Comparison of ENCODE assay signal across 15 cellular contexts in genomic region chr19:41304706-41305483, GRCh38. TPM values are rescaled to one million over a fixed set of nuclear protein-coding genes. Genes with fewer than 3 reads are reported as not detected.
DNase-seq lines count a peak whose midpoint lies in the region; ATAC-seq, FAIRE-seq and TF ChIP-seq lines count a peak whose summit lies in the region.
"Had no signal": no experiment of that assay in that cellular context is flagged by ENCODE, and none has a peak within 500 bp of the region (broad histone marks: within the 10 kb centered on the region; RNA-seq: fewer than 3 reads in every experiment).

No MANE protein-coding gene starts in this region.

- peaks cover 58% of the 10 kb centered on the region for H3K4me1 Mint-ChIP-seq in CD14-positive monocyte
- peaks cover 85% of the 10 kb centered on the region for H3K4me1 Mint-ChIP-seq in activated T-helper 1 cell treated with anti-CD3 and anti-CD28 coated beads, Interleukin-12 subunit alpha, Interleukin-12 subunit beta, Interleukin-2, Interleukin-4 antibody, amounts not matched to agents 30 ng/mL and 10 ng/mL and 1 ng/mL, durations not matched to agents 14 hours and 24 hours and 36 hours (ENCODE audit: low read depth)
- H3K4me1 Mint-ChIP-seq in naive B cell, result peaks cover 54 to 84% (median 69%) of the 10 kb centered on the region in 3 donors

- TF ChIP-seq POLR2A in A549 (IDR thresholded peaks at IDR 0.05; ENCODE audit: low read length), result no peak

- 95% methylated on average over 4 of the region's 4 CpGs for WGBS in A549 (ENCODE audit: missing lambda C conversion rate)

- no peak for TF ChIP-seq RAD21 in A549 (conservative IDR thresholded peaks at IDR 0.05 in 1 of 2, IDR thresholded peaks at IDR 0.05 in 1 of 2)

- H3K4me2 ChIP-seq in A549, result no peak overlapping the region
- H3K4me2 ChIP-seq: PC-9 had no signal

- H3K4me3 Mint-ChIP-seq in CD14-positive monocyte (no peak overlapping the region), naive B cell (peak overlapping the region in 3 of 8 donors; percentile 9 to 54 (median 50))
- H3K4me3 Mint-ChIP-seq in activated T-helper 1 cell treated with anti-CD3 and anti-CD28 coated beads, Interleukin-12 subunit alpha, Interleukin-12 subunit beta, Interleukin-2, Interleukin-4 antibody, amounts not matched to agents 30 ng/mL and 10 ng/mL and 1 ng/mL, durations not matched to agents 14 hours and 24 hours and 36 hours, result peak overlapping the region; percentile 80

- H3K9me3 Mint-ChIP-seq in CD14-positive monocyte (no peaks in the 10 kb centered on the region), naive B cell (no peaks in the 10 kb centered on the region)
- no peaks in the 10 kb centered on the region for H3K9me3 Mint-ChIP-seq in activated T-helper 1 cell treated with anti-CD3 and anti-CD28 coated beads, Interleukin-12 subunit alpha, Interleukin-12 subunit beta, Interleukin-2, Interleukin-4 antibody, amounts not matched to agents 30 ng/mL and 10 ng/mL and 1 ng/mL, durations not matched to agents 14 hours and 24 hours and 36 hours

- H3K9me3 ChIP-seq in A549, result no peaks in the 10 kb centered on the region
- H3K9me3 ChIP-seq: ovary had no signal

- H3K4me3 ChIP-seq in A549, result no peak overlapping the region
- H3K4me3 ChIP-seq: ovary, PC-9 had no signal

- intact Hi-C loops in CD14-positive monocyte (cut with micrococcal nuclease), result loop anchor here (5.0 to 10.0 kb wide), 5 partner anchors 38 to 333 kb away; partner anchors contain the start of gene TGFB1 (in 1 of the 2)
- intact Hi-C loops in activated T-helper 1 cell treated with anti-CD3 and anti-CD28 coated beads, Interleukin-12 subunit alpha, Interleukin-12 subunit beta, Interleukin-2, Interleukin-4 antibody, amounts not matched to agents 30 ng/mL and 10 ng/mL and 1 ng/mL, durations not matched to agents 14 hours and 24 hours and 36 hours (cut with micrococcal nuclease), result loop anchor here (5.0 kb wide), 5 partner anchors 92 to 333 kb away; partner anchors contain the start of genes BCKDHA, DMAC2 and EXOSC5

- TF ChIP-seq CTCF in A549 (IDR thresholded peaks at IDR 0.05) (no peak), CD14-positive monocyte (IDR thresholded peaks at IDR 0.05) (no peak)

- DNase-seq in A549 (ENCODE audit: low read depth in 1 of 2, low spot score in 1 of 2), result no peak
- DNase-seq in CD14-positive monocyte (ENCODE audit: low spot score), result no peak
- DNase-seq in activated T-helper 1 cell treated with anti-CD3 and anti-CD28 coated beads, Interleukin-12 subunit alpha, Interleukin-12 subunit beta, Interleukin-2, Interleukin-4 antibody, amounts not matched to agents 30 ng/mL and 10 ng/mL and 1 ng/mL, durations not matched to agents 14 hours and 24 hours and 36 hours (ENCODE audit: low spot score), result no peak
- DNase-seq in naive B cell, result no peak
- DNase-seq in NOMO-1 treated with DMSO at 0.1 percent for 48 hours (lab: John Stamatoyannopoulos, UW; ENCODE audit: unreplicated experiment), result no peak
- no peak for DNase-seq in NCI-H345 (lab: John Stamatoyannopoulos, UW)
- DNase-seq: activated CD4-positive, alpha-beta T cell treated with anti-CD3 and anti-CD28 coated beads for 1 hour; activated effector memory CD4-positive, alpha-beta T cell treated with anti-CD3 and anti-CD28 coated beads, Interleukin-2, amount 50 U/mL, for 16 hours; NCI-H1694 treated with DMSO at 0.1 percent for 48 hours; NCI-H524; PC-9; substantia nigra; SW 1271 had no signal

- ATAC-seq in A549 (no peak), naive B cell (ENCODE audit: low read depth in 2 of 2) (no peak), HG02840 (IDR thresholded peaks at IDR 0.05; ENCODE audit: low FRiP score, unreplicated experiment) (no peak)

- H3K36me3 Mint-ChIP-seq in CD14-positive monocyte, result peaks cover 62 to 76% of the 10 kb centered on the region in 2 donors
- H3K36me3 Mint-ChIP-seq in activated T-helper 1 cell treated with anti-CD3 and anti-CD28 coated beads, Interleukin-12 subunit alpha, Interleukin-12 subunit beta, Interleukin-2, Interleukin-4 antibody, amounts not matched to agents 30 ng/mL and 10 ng/mL and 1 ng/mL, durations not matched to agents 14 hours and 24 hours and 36 hours (ENCODE audit: low read depth), result peaks cover 54% of the 10 kb centered on the region
- peaks cover 9 to 21% of the 10 kb centered on the region in 2 donors for H3K36me3 Mint-ChIP-seq in naive B cell

- CTCF ChIA-PET in A549 (lab: Yijun Ruan, JAX), result interaction anchor here (0.5 to 19.5 kb wide), 12 partner anchors 15 to 641 kb away, joined by 3 to 598 read pairs (median 8); partner anchors contain the start of genes HNRNPUL1 and TGFB1

- peaks cover 14% of the 10 kb centered on the region for H3K4me1 ChIP-seq in A549

- H3K27me3 Mint-ChIP-seq in CD14-positive monocyte (ENCODE audit: low read depth in 3 of 3) (no peaks in the 10 kb centered on the region), naive B cell (no peaks in the 10 kb centered on the region)
- H3K27me3 Mint-ChIP-seq in activated T-helper 1 cell treated with anti-CD3 and anti-CD28 coated beads, Interleukin-12 subunit alpha, Interleukin-12 subunit beta, Interleukin-2, Interleukin-4 antibody, amounts not matched to agents 30 ng/mL and 10 ng/mL and 1 ng/mL, durations not matched to agents 14 hours and 24 hours and 36 hours (ENCODE audit: insufficient read depth), result no peaks in the 10 kb centered on the region

- POLR2A ChIA-PET in A549 (lab: Yijun Ruan, JAX), result interaction anchor here (4.4 kb wide), 1 partner anchor 41 kb away, joined by 28 read pairs; the partner anchor contains the start of gene HNRNPUL1

- H3K27ac ChIP-seq in A549, result no peak overlapping the region
- H3K27ac ChIP-seq: ovary, PC-9 had no signal

- H3K27ac Mint-ChIP-seq in CD14-positive monocyte, result peak overlapping the region in 4 of 7 donors; percentile 19 to 82 (median 78)
- H3K27ac Mint-ChIP-seq in activated T-helper 1 cell treated with anti-CD3 and anti-CD28 coated beads, Interleukin-12 subunit alpha, Interleukin-12 subunit beta, Interleukin-2, Interleukin-4 antibody, amounts not matched to agents 30 ng/mL and 10 ng/mL and 1 ng/mL, durations not matched to agents 14 hours and 24 hours and 36 hours, result peak overlapping the region; percentile 68
- peak overlapping the region; percentile 11 to 97 (median 79) for H3K27ac Mint-ChIP-seq in naive B cell

- TF ChIP-seq EP300 in A549 (IDR thresholded peaks at IDR 0.05), result no peak

- no peak for FAIRE-seq in A549 (lab: Jason Lieb, UNC)

TF ChIP-seq in A549, 52 proteins besides CTCF, POLR2A, EP300 and RAD21 (continues in another document):
- TF ChIP-seq HDAC2 (IDR thresholded peaks at IDR 0.05) (no peak), ZC3H11A (IDR thresholded peaks at IDR 0.05) (no peak), ESRRA (IDR thresholded peaks at IDR 0.05; ENCODE audit: borderline replicate concordance, low read length) (no peak)

RNA-seq across cellular contexts. Expression of gene CCDC97, which starts 5.1 kb away (rescaled TPM):
- polyA plus RNA-seq in A549 (2011; rRNA removed) (18.7 and 21.4 TPM in 2 replicates), A549 (2017; fragmentation: RNase III; extraction: RNeasy Plus Mini Kit Qiagen cat#74134 plus additional on column Dnase treatment) (26.8 to 29.2 TPM (median 27.6 TPM) in 3 replicates), CD14-positive monocyte (10 to 100 TPM in 1 of 2 donors, 1 to 10 TPM in 1; 8.8 to 13.0 TPM), naive B cell (ENCODE audit: low read depth in 6 of 6) (10 to 100 TPM; 19.8 to 37.2 (median 31.7) TPM)
- polyA plus RNA-seq in A549 (2012; cell fraction: cytosol; rRNA removed), result 18.9 and 24.5 TPM in 2 replicates
- polyA plus RNA-seq in A549 (2012; cell fraction: nucleus; rRNA removed), result 27.6 and 37.7 TPM in 2 replicates
- 26.4 and 31.9 TPM in 2 replicates for polyA minus RNA-seq in A549 (2011; rRNA and poly(A)+ RNA removed)
- total RNA-seq in activated T-helper 1 cell treated with anti-CD3 and anti-CD28 coated beads, Interleukin-12 subunit alpha, Interleukin-12 subunit beta, Interleukin-2, Interleukin-4 antibody, amounts not matched to agents 30 ng/mL and 10 ng/mL and 1 ng/mL, durations not matched to agents 14 hours and 24 hours and 36 hours, result 35.3 and 36.1 TPM in 2 replicates

RNA-seq across cellular contexts. Expression of gene HNRNPUL1, which starts 40.7 kb away (rescaled TPM):
- polyA plus RNA-seq in A549 (2011; rRNA removed), result 89.5 and 117 TPM in 2 replicates
- polyA plus RNA-seq in A549 (2012; cell fraction: cytosol; rRNA removed), result 77.4 and 104 TPM in 2 replicates
- polyA plus RNA-seq in A549 (2012; cell fraction: nucleus; rRNA removed), result 94.8 and 133 TPM in 2 replicates
- 272 to 278 TPM (median 273 TPM) in 3 replicates for polyA plus RNA-seq in A549 (2017; fragmentation: RNase III; extraction: RNeasy Plus Mini Kit Qiagen cat#74134 plus additional on column Dnase treatment)
- 118 and 124 TPM in 2 replicates for polyA minus RNA-seq in A549 (2011; rRNA and poly(A)+ RNA removed)
- 10 to 100 TPM; 22.6 to 30.3 TPM for polyA plus RNA-seq in CD14-positive monocyte
- 254 and 264 TPM in 2 replicates for total RNA-seq in activated T-helper 1 cell treated with anti-CD3 and anti-CD28 coated beads, Interleukin-12 subunit alpha, Interleukin-12 subunit beta, Interleukin-2, Interleukin-4 antibody, amounts not matched to agents 30 ng/mL and 10 ng/mL and 1 ng/mL, durations not matched to agents 14 hours and 24 hours and 36 hours
- 10 to 100 TPM; 26.2 to 85.3 (median 54.4) TPM for polyA plus RNA-seq in naive B cell (ENCODE audit: low read depth in 6 of 6)

RNA-seq across cellular contexts. Expression of gene TGFB1, which starts 48.8 kb away (rescaled TPM):
- polyA plus RNA-seq in A549 (2011; rRNA removed), result 6.0 and 13.2 TPM in 2 replicates
- 21.3 and 30.8 TPM in 2 replicates for polyA plus RNA-seq in A549 (2012; cell fraction: cytosol; rRNA removed)
- 70.8 and 74.9 TPM in 2 replicates for polyA plus RNA-seq in A549 (2012; cell fraction: nucleus; rRNA removed)
- 63.4 to 86.4 TPM (median 83.2 TPM) in 3 replicates for polyA plus RNA-seq in A549 (2017; fragmentation: RNase III; extraction: RNeasy Plus Mini Kit Qiagen cat#74134 plus additional on column Dnase treatment)
- polyA minus RNA-seq in A549 (2011; rRNA and poly(A)+ RNA removed), result 24.8 and 51.1 TPM in 2 replicates
- 10 to 100 TPM; 30.6 to 42.2 TPM for polyA plus RNA-seq in CD14-positive monocyte
- total RNA-seq in activated T-helper 1 cell treated with anti-CD3 and anti-CD28 coated beads, Interleukin-12 subunit alpha, Interleukin-12 subunit beta, Interleukin-2, Interleukin-4 antibody, amounts not matched to agents 30 ng/mL and 10 ng/mL and 1 ng/mL, durations not matched to agents 14 hours and 24 hours and 36 hours, result 108 and 112 TPM in 2 replicates
- polyA plus RNA-seq in naive B cell (ENCODE audit: low read depth in 6 of 6), result 10 to 100 TPM; 20.1 to 61.9 (median 35.4) TPM

RNA-seq across cellular contexts. Expression of gene B9D2, which starts 59.1 kb away (rescaled TPM):
- 17.5 and 19.6 TPM in 2 replicates for polyA plus RNA-seq in A549 (2011; rRNA removed)
- 45.5 and 46.6 TPM in 2 replicates for polyA plus RNA-seq in A549 (2012; cell fraction: cytosol; rRNA removed)
- polyA plus RNA-seq in A549 (2012; cell fraction: nucleus; rRNA removed), result 36.9 and 40.6 TPM in 2 replicates
- polyA plus RNA-seq in A549 (2017; fragmentation: RNase III; extraction: RNeasy Plus Mini Kit Qiagen cat#74134 plus additional on column Dnase treatment), result 22.5 to 26.1 TPM (median 24.4 TPM) in 3 replicates
- 3.8 and 7.4 TPM in 2 replicates for polyA minus RNA-seq in A549 (2011; rRNA and poly(A)+ RNA removed)
- 10 to 100 TPM; 25.1 to 32.5 TPM for polyA plus RNA-seq in CD14-positive monocyte
- total RNA-seq in activated T-helper 1 cell treated with anti-CD3 and anti-CD28 coated beads, Interleukin-12 subunit alpha, Interleukin-12 subunit beta, Interleukin-2, Interleukin-4 antibody, amounts not matched to agents 30 ng/mL and 10 ng/mL and 1 ng/mL, durations not matched to agents 14 hours and 24 hours and 36 hours, result 4.4 and 4.5 TPM in 2 replicates
- polyA plus RNA-seq in naive B cell (ENCODE audit: low read depth in 6 of 6), result 10 to 100 TPM in 5 of 6 donors, 1 to 10 TPM in 1; 3.2 to 17.3 (median 14.3) TPM
